In the genomic region with DNA sequence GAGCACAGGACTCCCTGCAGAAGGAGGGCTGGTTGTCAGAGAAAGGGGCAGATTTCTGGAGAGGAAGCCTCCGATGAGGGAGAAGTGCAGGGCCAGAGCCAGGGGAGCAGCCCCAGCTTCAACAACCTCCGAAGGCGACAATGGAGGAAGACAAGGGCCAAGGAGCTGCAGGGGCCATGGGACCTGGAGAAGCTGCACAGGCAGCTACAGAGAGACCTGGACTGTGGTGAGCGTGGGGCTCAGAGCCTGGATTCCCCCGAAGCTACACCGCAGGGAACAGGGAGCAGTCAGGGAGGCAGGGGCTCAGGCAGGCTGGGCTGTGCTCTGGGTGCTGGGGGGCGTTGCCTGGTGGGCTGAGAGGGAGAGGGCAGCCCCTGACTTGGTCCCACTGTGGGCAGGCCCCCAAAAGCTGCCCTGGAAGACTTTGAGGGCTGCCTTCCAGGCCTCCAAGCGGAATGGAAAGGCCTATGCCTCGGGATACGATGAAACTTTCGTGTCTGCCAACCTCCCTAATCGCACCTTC, we compare ENCODE assay signal across 1 cellular context.
TF ChIP-seq lines count a peak whose summit lies in the region.

No MANE protein-coding gene starts in this region.

TF ChIP-seq in HepG2, 621 proteins besides CTCF, POLR2A, EP300 and RAD21:
- no peak for TF ChIP-seq ZKSCAN8 (CRISPR knock-in tag; IDR thresholded peaks at IDR 0.05; ENCODE audit: borderline replicate concordance)
- TF ChIP-seq ZFX (CRISPR knock-in tag; IDR thresholded peaks at IDR 0.05; ENCODE audit: low read depth): 0 out of 2 replicates have a peak, but pooled peaks have one; percentile 17
- 0 out of 2 replicates have a peak, but pooled peaks have one; percentile 23 for TF ChIP-seq HIVEP1 (CRISPR knock-in tag; IDR thresholded peaks at IDR 0.05)
- TF ChIP-seq SOX6 (IDR thresholded peaks at IDR 0.05): no peak
- TF ChIP-seq SOX6 (CRISPR knock-in tag; IDR thresholded peaks at IDR 0.05): 0 out of 2 replicates have a peak, but pooled peaks have one; percentile 1
